In genomic region chr1:84571150-84571535, GRCh38 we compare ENCODE assay signal across 19 cellular contexts. TPM values are rescaled to one million over a fixed set of nuclear protein-coding genes. Genes with fewer than 3 reads are reported as not detected.
A peak's percentile ranks its signal among the peaks of the same experiment; 100 is the strongest.
DNase-seq lines count a peak whose midpoint lies in the region; ATAC-seq and TF ChIP-seq lines count a peak whose summit lies in the region.
"Had no signal": no experiment of that assay in that cellular context is flagged by ENCODE, and none has a peak within 500 bp of the region (broad histone marks: within the 10 kb centered on the region; RNA-seq: fewer than 3 reads in every experiment).

No MANE protein-coding gene starts in this region.

- DNase-seq in T-helper 2 cell treated with Interferon-gamma antibody and Interleukin-4, amounts not matched to agents 5 μg/mL and 100 μg/mL, for 36 hours (ENCODE audit: low spot score) = no peak
- DNase-seq in T-helper 2 cell = no peak
- peak; percentile 24 for DNase-seq in choroid plexus epithelial cell (ENCODE audit: low read depth)
- peak; percentile 66 for DNase-seq in osteoblast (ENCODE audit: insufficient read length, low spot score, missing footprints)
- no peak for DNase-seq in NCI-H2029 (lab: John Stamatoyannopoulos, UW)
- DNase-seq in cerebellar cortex (ENCODE audit: low spot score) = no peak
- DNase-seq: activated T-cell treated with anti-CD3 and anti-CD28 coated beads for 4 hours; dermis blood vessel endothelial cell; esophagus squamous epithelium; hypothalamus; NCI-H146; NCI-H524 treated with DMSO at 0.1 percent for 48 hours; stimulated activated CD4-positive, alpha-beta T cell treated with anti-CD3 and anti-CD28 coated beads, Interleukin-2, amount 100 ng/mL, for 48 hours had no signal

- H4K20me1 ChIP-seq in Loucy (ENCODE audit: insufficient read depth, low read length, poor library complexity, severe bottlenecking) (no peaks in the 10 kb centered on the region), osteoblast (ENCODE audit: insufficient read depth, low read length) (no peaks in the 10 kb centered on the region)

- TF ChIP-seq CTCF in Loucy (conservative IDR thresholded peaks at IDR 0.05; ENCODE audit: low read length) (no peak), choroid plexus epithelial cell (conservative IDR thresholded peaks at IDR 0.05; ENCODE audit: low read depth, low read length) (no peak), osteoblast (IDR thresholded peaks at IDR 0.05; ENCODE audit: extremely low read depth, low read depth, low read length) (no peak)

- H3K9me3 Mint-ChIP-seq in T-helper 2 cell treated with Interferon-gamma antibody and Interleukin-4, amounts not matched to agents 5 μg/mL and 100 μg/mL, for 36 hours = no peaks in the 10 kb centered on the region

- no peaks in the 10 kb centered on the region for H3K36me3 ChIP-seq in Loucy (ENCODE audit: insufficient read depth, low read length)
- H3K36me3 ChIP-seq in osteoblast (ENCODE audit: insufficient read depth, low read length) = peaks cover 18% of the 10 kb centered on the region

- no peaks in the 10 kb centered on the region for H3K9me2 ChIP-seq in Loucy (replicated peaks; ENCODE audit: low read depth, low read length)

- H3K4me3 ChIP-seq in Loucy (ENCODE audit: low read length, poor library complexity, severe bottlenecking) (peak overlapping the region; percentile 91), choroid plexus epithelial cell (ENCODE audit: low read depth, low read length) (no peak overlapping the region), osteoblast (ENCODE audit: insufficient read depth, low read length) (no peak overlapping the region)
- H3K4me3 ChIP-seq: A549, esophagus squamous epithelium had no signal

- peaks cover 38% of the 10 kb centered on the region for H3K4me1 ChIP-seq in Loucy (ENCODE audit: insufficient read depth, low read length, poor library complexity, severe bottlenecking)
- H3K4me1 ChIP-seq in osteoblast (ENCODE audit: insufficient read depth, low read length) = peaks cover 34% of the 10 kb centered on the region

- H2AFZ ChIP-seq in Loucy (ENCODE audit: low read length) (no peak overlapping the region), osteoblast (ENCODE audit: low read length) (no peak overlapping the region)

- peak overlapping the region; percentile 5 for H3K27ac Mint-ChIP-seq in T-helper 2 cell treated with Interferon-gamma antibody and Interleukin-4, amounts not matched to agents 5 μg/mL and 100 μg/mL, for 36 hours
- H3K27ac Mint-ChIP-seq: type B pancreatic cell had no signal

- peaks cover 40% of the 10 kb centered on the region for H3K4me1 Mint-ChIP-seq in T-helper 2 cell treated with Interferon-gamma antibody and Interleukin-4, amounts not matched to agents 5 μg/mL and 100 μg/mL, for 36 hours (ENCODE audit: low read depth)

- peaks cover 53% of the 10 kb centered on the region for H3K36me3 Mint-ChIP-seq in T-helper 2 cell treated with Interferon-gamma antibody and Interleukin-4, amounts not matched to agents 5 μg/mL and 100 μg/mL, for 36 hours (ENCODE audit: low read depth)

- H3K79me2 ChIP-seq in Loucy (ENCODE audit: insufficient read depth, low read length) = peaks cover 25% of the 10 kb centered on the region
- H3K79me2 ChIP-seq in osteoblast (ENCODE audit: insufficient read depth, low read length) = peaks cover 44% of the 10 kb centered on the region

- ATAC-seq in GM21381 (IDR thresholded peaks at IDR 0.05; ENCODE audit: unreplicated experiment) = no peak
- ATAC-seq: A549, left lobe of liver, Panc1 had no signal

- H3K27ac ChIP-seq in osteoblast (ENCODE audit: low read depth, low read length) = peak overlapping the region; percentile 45
- H3K27ac ChIP-seq: A549, esophagus squamous epithelium had no signal

- no peaks in the 10 kb centered on the region for H3K9me3 ChIP-seq in Loucy (ENCODE audit: insufficient read depth, low read depth, low read length)
- no peaks in the 10 kb centered on the region for H3K9me3 ChIP-seq in osteoblast (ENCODE audit: low read depth, low read length)
- H3K9me3 ChIP-seq: A549, esophagus squamous epithelium had no signal

- no peaks in the 10 kb centered on the region for H3K27me3 ChIP-seq in Loucy (ENCODE audit: insufficient read depth, low read length, poor library complexity, severe bottlenecking)
- H3K27me3 ChIP-seq in osteoblast (ENCODE audit: insufficient read depth, low read length) = no peaks in the 10 kb centered on the region
- H3K27me3 ChIP-seq: esophagus squamous epithelium had no signal

- H3F3A ChIP-seq in Loucy (ENCODE audit: low read depth) = no peaks in the 10 kb centered on the region

- H3K9ac ChIP-seq in Loucy (ENCODE audit: low read depth, low read length, poor library complexity, severe bottlenecking) = peak overlapping the region; percentile 91

- H3K4me3 Mint-ChIP-seq in T-helper 2 cell treated with Interferon-gamma antibody and Interleukin-4, amounts not matched to agents 5 μg/mL and 100 μg/mL, for 36 hours = peak overlapping the region; percentile 0

- H3K4me2 ChIP-seq in Loucy (ENCODE audit: low read depth, low read length, poor library complexity, severe bottlenecking) (peak overlapping the region; percentile 94), osteoblast (ENCODE audit: insufficient read depth, low read length) (peak overlapping the region; percentile 88)
- H3K4me2 ChIP-seq: A549 had no signal

- no peaks in the 10 kb centered on the region for H3K27me3 Mint-ChIP-seq in T-helper 2 cell treated with Interferon-gamma antibody and Interleukin-4, amounts not matched to agents 5 μg/mL and 100 μg/mL, for 36 hours (ENCODE audit: low read depth)
- H3K27me3 Mint-ChIP-seq: type B pancreatic cell had no signal

RNA-seq across cellular contexts. Expression of gene CTBS, which starts 3.1 kb away (rescaled TPM):
- 13.0 and 18.3 TPM in 2 replicates for total RNA-seq in osteoblast

Comparison
In these comparisons a context has a peak if more than half of its experiments do, and no peak if none do; other contexts are left out.
1. DNase-seq: peak in choroid plexus epithelial cell (single experiment) and osteoblast (single experiment); none in T-helper 2 cell treated with Interferon-gamma antibody and Interleukin-4, amounts not matched to agents 5 μg/mL and 100 μg/mL, for 36 hours (single experiment), T-helper 2 cell (0 of 5), NCI-H2029 (single experiment) and cerebellar cortex (single experiment).